ENCODE assay signal across 18 cellular contexts in the genomic region with DNA sequence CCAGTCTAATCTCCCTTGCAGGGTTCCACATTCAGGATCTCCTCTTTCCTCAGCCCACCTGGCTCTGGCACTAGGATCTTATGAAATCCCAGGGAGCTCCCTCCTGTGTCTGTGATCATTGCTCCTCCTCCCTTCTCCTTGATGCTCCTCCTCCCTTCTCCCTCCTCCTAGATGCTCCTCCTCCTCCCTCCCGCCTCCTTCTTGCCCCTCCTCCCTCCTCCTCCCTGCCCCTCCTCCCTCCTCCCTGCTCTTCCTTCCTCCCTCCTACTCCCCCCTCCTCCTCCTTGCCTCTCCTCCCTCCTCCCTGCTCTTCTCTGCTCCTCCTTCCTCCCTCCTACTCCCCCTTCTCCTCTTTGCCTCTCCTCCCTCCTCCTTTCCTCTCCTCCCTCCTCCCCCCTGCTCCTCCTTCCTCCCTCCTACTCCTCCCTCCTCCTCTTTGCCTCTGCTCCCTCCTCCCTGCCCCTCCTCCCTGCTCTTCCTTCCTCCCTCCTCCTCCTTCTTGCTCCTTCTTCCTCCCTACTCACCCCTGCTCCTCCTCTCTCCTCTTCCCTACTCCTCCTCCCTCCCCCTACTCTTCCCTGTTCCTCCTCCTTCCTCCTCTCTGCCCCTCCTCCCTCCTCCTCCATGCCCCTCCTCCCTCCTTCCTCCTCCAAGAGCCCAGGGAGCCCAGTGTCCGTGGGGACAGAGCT. TPM values are rescaled to one million over a fixed set of nuclear protein-coding genes. Genes with fewer than 3 reads are reported as not detected.
DNase-seq lines count a peak whose midpoint lies in the region; ATAC-seq and TF ChIP-seq lines count a peak whose summit lies in the region.
"Had no signal": no experiment of that assay in that cellular context is flagged by ENCODE, and none has a peak within 500 bp of the region (broad histone marks: within the 10 kb centered on the region; RNA-seq: fewer than 3 reads in every experiment).

No MANE protein-coding gene starts in this region.

- no peak for TF ChIP-seq CTCF in colonic mucosa (IDR thresholded peaks at IDR 0.05)
- no peak for TF ChIP-seq CTCF in thyroid gland (IDR thresholded peaks at IDR 0.05)

- H3K9me3 ChIP-seq in colonic mucosa (no peaks in the 10 kb centered on the region), thyroid gland (no peaks in the 10 kb centered on the region)
- H3K9me3 ChIP-seq: Peyer's patch, right atrium auricular region, vagina had no signal

- H3K27ac ChIP-seq in colonic mucosa (no peak overlapping the region), thyroid gland (no peak overlapping the region)
- H3K27ac ChIP-seq: KMS-11, Peyer's patch, right atrium auricular region, vagina had no signal

- H3K27me3 ChIP-seq in colonic mucosa (no peaks in the 10 kb centered on the region), thyroid gland (no peaks in the 10 kb centered on the region)
- H3K27me3 ChIP-seq: Peyer's patch, right atrium auricular region, vagina had no signal

- H3K4me3 Mint-ChIP-seq in activated naive CD8-positive, alpha-beta T cell treated with anti-CD3 and anti-CD28 coated beads, Interleukin-2, amount 10 ng/mL, durations not matched to agents 7 days and 5 days = no peak overlapping the region
- H3K4me3 Mint-ChIP-seq in activated naive CD8-positive, alpha-beta T cell treated with anti-CD3 and anti-CD28 coated beads for 36 hours = no peak overlapping the region
- H3K4me3 Mint-ChIP-seq in stimulated activated memory B cell treated with anti-CD40 and anti-IgM and Interleukin-4, amounts not matched to agents 10 μg/mL and 1 μg/mL and 100 μg/mL, for 72 hours = no peak overlapping the region
- H3K4me3 Mint-ChIP-seq: stimulated activated naive CD8-positive, alpha-beta T cell treated with anti-CD3 and anti-CD28 coated beads, Interleukin-15, amount 100 ng/mL, for 72 hours had no signal

- no peaks in the 10 kb centered on the region for H3K9me3 Mint-ChIP-seq in activated naive CD8-positive, alpha-beta T cell treated with anti-CD3 and anti-CD28 coated beads, Interleukin-2, amount 10 ng/mL, durations not matched to agents 7 days and 5 days
- no peaks in the 10 kb centered on the region for H3K9me3 Mint-ChIP-seq in activated naive CD8-positive, alpha-beta T cell treated with anti-CD3 and anti-CD28 coated beads for 36 hours
- no peaks in the 10 kb centered on the region for H3K9me3 Mint-ChIP-seq in stimulated activated memory B cell treated with anti-CD40 and anti-IgM and Interleukin-4, amounts not matched to agents 10 μg/mL and 1 μg/mL and 100 μg/mL, for 72 hours
- H3K9me3 Mint-ChIP-seq: stimulated activated naive CD8-positive, alpha-beta T cell treated with anti-CD3 and anti-CD28 coated beads, Interleukin-15, amount 100 ng/mL, for 72 hours had no signal

- H3K4me1 Mint-ChIP-seq in activated naive CD8-positive, alpha-beta T cell treated with anti-CD3 and anti-CD28 coated beads, Interleukin-2, amount 10 ng/mL, durations not matched to agents 7 days and 5 days = peaks cover 46% of the 10 kb centered on the region
- peaks cover 32% of the 10 kb centered on the region for H3K4me1 Mint-ChIP-seq in activated naive CD8-positive, alpha-beta T cell treated with anti-CD3 and anti-CD28 coated beads for 36 hours
- peaks cover 36% of the 10 kb centered on the region for H3K4me1 Mint-ChIP-seq in stimulated activated memory B cell treated with anti-CD40 and anti-IgM and Interleukin-4, amounts not matched to agents 10 μg/mL and 1 μg/mL and 100 μg/mL, for 72 hours

- WGBS in thyroid gland, 2 donors = 18 to 29% methylated on average over 2 of the region's 2 CpGs

- H3K4me3 ChIP-seq in colonic mucosa = no peak overlapping the region
- H3K4me3 ChIP-seq in thyroid gland (replicated peaks in 1 of 3) = no peak overlapping the region
- H3K4me3 ChIP-seq: Peyer's patch, right atrium auricular region, vagina had no signal

- H3K36me3 Mint-ChIP-seq in activated naive CD8-positive, alpha-beta T cell treated with anti-CD3 and anti-CD28 coated beads, Interleukin-2, amount 10 ng/mL, durations not matched to agents 7 days and 5 days = peaks cover 1% of the 10 kb centered on the region
- H3K36me3 Mint-ChIP-seq in activated naive CD8-positive, alpha-beta T cell treated with anti-CD3 and anti-CD28 coated beads for 36 hours = peaks cover 1% of the 10 kb centered on the region
- H3K36me3 Mint-ChIP-seq in stimulated activated memory B cell treated with anti-CD40 and anti-IgM and Interleukin-4, amounts not matched to agents 10 μg/mL and 1 μg/mL and 100 μg/mL, for 72 hours = no peaks in the 10 kb centered on the region

- no peak for DNase-seq in activated naive CD8-positive, alpha-beta T cell treated with anti-CD3 and anti-CD28 coated beads, Interleukin-2, amount 10 ng/mL, durations not matched to agents 7 days and 5 days
- DNase-seq in activated naive CD8-positive, alpha-beta T cell treated with anti-CD3 and anti-CD28 coated beads for 36 hours = no peak
- DNase-seq in NCI-H226 = peak; percentile 22
- peak; percentile 54 for DNase-seq in colonic mucosa
- DNase-seq in thyroid gland = no peak
- DNase-seq in anterior cingulate cortex (lab: John Stamatoyannopoulos, UW) = no peak
- DNase-seq: activated CD4-positive, CD25-positive, alpha-beta regulatory T cell; foreskin fibroblast; kidney glomerular epithelial cell; NCI-H1105 treated with DMSO at 0.1 percent for 48 hours; NCI-H82; Peyer's patch; stimulated activated naive CD8-positive, alpha-beta T cell treated with anti-CD3 and anti-CD28 coated beads, Interleukin-15, amount 100 ng/mL, for 72 hours had no signal

- no peak overlapping the region for H3K9ac ChIP-seq in colonic mucosa (ENCODE audit: low read depth in 2 of 2, low read length in 2 of 2)
- H3K9ac ChIP-seq: KMS-11 had no signal

- peak overlapping the region; percentile 63 for H3K27ac Mint-ChIP-seq in activated naive CD8-positive, alpha-beta T cell treated with anti-CD3 and anti-CD28 coated beads, Interleukin-2, amount 10 ng/mL, durations not matched to agents 7 days and 5 days
- H3K27ac Mint-ChIP-seq in activated naive CD8-positive, alpha-beta T cell treated with anti-CD3 and anti-CD28 coated beads for 36 hours = no peak overlapping the region
- H3K27ac Mint-ChIP-seq in stimulated activated memory B cell treated with anti-CD40 and anti-IgM and Interleukin-4, amounts not matched to agents 10 μg/mL and 1 μg/mL and 100 μg/mL, for 72 hours = peak overlapping the region; percentile 24

- H3K36me3 ChIP-seq in colonic mucosa = no peaks in the 10 kb centered on the region
- no peaks in the 10 kb centered on the region for H3K36me3 ChIP-seq in thyroid gland
- H3K36me3 ChIP-seq: Peyer's patch, right atrium auricular region, vagina had no signal

- peaks cover 35% of the 10 kb centered on the region for H3K4me1 ChIP-seq in colonic mucosa
- H3K4me1 ChIP-seq in thyroid gland = peaks cover 9 to 15% of the 10 kb centered on the region in 2 donors

- no peak for ATAC-seq in activated naive CD8-positive, alpha-beta T cell treated with anti-CD3 and anti-CD28 coated beads, Interleukin-2, amount 10 ng/mL, durations not matched to agents 7 days and 5 days (ENCODE audit: low read depth)
- no peak for ATAC-seq in stimulated activated memory B cell treated with anti-CD40 and anti-IgM and Interleukin-4, amounts not matched to agents 10 μg/mL and 1 μg/mL and 100 μg/mL, for 72 hours
- ATAC-seq in GM18873 (IDR thresholded peaks at IDR 0.05; ENCODE audit: low FRiP score, unreplicated experiment) = no peak
- ATAC-seq: stimulated activated naive CD8-positive, alpha-beta T cell treated with anti-CD3 and anti-CD28 coated beads, Interleukin-15, amount 100 ng/mL, for 72 hours had no signal

- no peak for TF ChIP-seq POLR2A in thyroid gland (IDR thresholded peaks at IDR 0.05)

- intact Hi-C loops in colonic mucosa (cut with DNase I) (no loop called here), thyroid gland (cut with DNase I) (no loop called here)

- POLR2A ChIA-PET in activated naive CD8-positive, alpha-beta T cell treated with anti-CD3 and anti-CD28 coated beads, Interleukin-2, amount 10 ng/mL, durations not matched to agents 7 days and 5 days (lab: Charles Lee) = interaction anchor here (0.6 to 3.8 kb wide), 4 partner anchors 13 to 96 kb away, joined by 3 to 16 read pairs (median 4); a partner anchor contains a TSS

- no peaks in the 10 kb centered on the region for H3K27me3 Mint-ChIP-seq in activated naive CD8-positive, alpha-beta T cell treated with anti-CD3 and anti-CD28 coated beads, Interleukin-2, amount 10 ng/mL, durations not matched to agents 7 days and 5 days
- no peaks in the 10 kb centered on the region for H3K27me3 Mint-ChIP-seq in activated naive CD8-positive, alpha-beta T cell treated with anti-CD3 and anti-CD28 coated beads for 36 hours
- no peaks in the 10 kb centered on the region for H3K27me3 Mint-ChIP-seq in stimulated activated memory B cell treated with anti-CD40 and anti-IgM and Interleukin-4, amounts not matched to agents 10 μg/mL and 1 μg/mL and 100 μg/mL, for 72 hours
- H3K27me3 Mint-ChIP-seq: stimulated activated naive CD8-positive, alpha-beta T cell treated with anti-CD3 and anti-CD28 coated beads, Interleukin-15, amount 100 ng/mL, for 72 hours had no signal

RNA-seq across cellular contexts. Expression of a gene that starts 14.9 kb away (rescaled TPM):
- total RNA-seq in activated naive CD8-positive, alpha-beta T cell treated with anti-CD3 and anti-CD28 coated beads, Interleukin-2, amount 10 ng/mL, durations not matched to agents 7 days and 5 days = 10 to 100 TPM; 60.6 to 61.5 TPM
- 10 to 100 TPM; 34.9 to 35.9 TPM for total RNA-seq in activated naive CD8-positive, alpha-beta T cell treated with anti-CD3 and anti-CD28 coated beads for 36 hours
- total RNA-seq in colonic mucosa (100 to 1,000 TPM; 110 to 123 TPM), thyroid gland (10 to 100 TPM; 45.3 to 85.3 (median 54.9) TPM)

RNA-seq across cellular contexts. Expression of a gene that starts 42.3 kb away (rescaled TPM):
- 100 to 1,000 TPM; 210 to 211 TPM for total RNA-seq in activated naive CD8-positive, alpha-beta T cell treated with anti-CD3 and anti-CD28 coated beads, Interleukin-2, amount 10 ng/mL, durations not matched to agents 7 days and 5 days
- 100 to 1,000 TPM; 120 to 121 TPM for total RNA-seq in activated naive CD8-positive, alpha-beta T cell treated with anti-CD3 and anti-CD28 coated beads for 36 hours
- total RNA-seq in colonic mucosa = 100 to 1,000 TPM; 211 to 260 TPM
- total RNA-seq in thyroid gland = 10 to 100 TPM; 59.4 to 95.3 (median 81.8) TPM

Comparison
In these comparisons a context has a peak if more than half of its experiments do, and no peak if none do; other contexts are left out.
1. DNase-seq: peak in NCI-H226 (single experiment) and colonic mucosa (single experiment); none in activated naive CD8-positive, alpha-beta T cell treated with anti-CD3 and anti-CD28 coated beads, Interleukin-2, amount 10 ng/mL, durations not matched to agents 7 days and 5 days (single experiment), activated naive CD8-positive, alpha-beta T cell treated with anti-CD3 and anti-CD28 coated beads for 36 hours (single experiment), thyroid gland (0 of 2) and anterior cingulate cortex (0 of 58).